In genomic region chr11:62664405-62665074, GRCh38 we compare ENCODE assay signal across 8 cellular contexts. TPM values are rescaled to one million over a fixed set of nuclear protein-coding genes. Genes with fewer than 3 reads are reported as not detected.
DNase-seq lines count a peak whose midpoint lies in the region; ATAC-seq and TF ChIP-seq lines count a peak whose summit lies in the region.

No MANE protein-coding gene starts in this region.

- peak; percentile 29 for ATAC-seq in GM21390 (IDR thresholded peaks at IDR 0.05; ENCODE audit: unreplicated experiment)

- H3K27me3 ChIP-seq in HUES48 (ENCODE audit: control insufficient read depth, insufficient read depth, low read length) (no peaks in the 10 kb centered on the region), Peyer's patch (no peaks in the 10 kb centered on the region)

- H3K9ac ChIP-seq in HUES48 (ENCODE audit: low read depth, low read length), result peak overlapping the region; percentile 89

- peaks cover 12% of the 10 kb centered on the region; the same call in 1 of the 2 replicates for H3K4me1 ChIP-seq in HUES48 (ENCODE audit: control insufficient read depth, insufficient read depth, low read length)
- peaks cover 0 to 37% (median 13%) of the 10 kb centered on the region in 4 donors for H3K4me1 ChIP-seq in Peyer's patch

- TF ChIP-seq POLR2A in Peyer's patch (IDR thresholded peaks at IDR 0.05), result no peak

- H3K36me3 ChIP-seq in HUES48 (ENCODE audit: control insufficient read depth, insufficient read depth, low read length), result peaks cover 30% of the 10 kb centered on the region
- H3K36me3 ChIP-seq in Peyer's patch, result peaks cover 0 to 14% (median 0%) of the 10 kb centered on the region in 3 donors

- no peak for TF ChIP-seq CTCF in Peyer's patch (IDR thresholded peaks at IDR 0.05)

- H3K4me3 ChIP-seq in HUES48 (ENCODE audit: low read depth, low read length) (peak overlapping the region; percentile 73), Peyer's patch (peak overlapping the region; percentile 75 to 86 (median 82))

- DNase-seq in DMS79 (lab: John Stamatoyannopoulos, UW) (peak; percentile 70), Peyer's patch (peak in 1 of 3 donors; percentile 71), astrocyte of the hippocampus (ENCODE audit: low read depth, low spot score) (peak; percentile 74), iPS-NIHi11 (ENCODE audit: low spot score) (peak; percentile 62), retina (no peak)
- peak; percentile 38 for DNase-seq in stimulated activated CD4-positive, alpha-beta T cell treated with anti-CD3 and anti-CD28 coated beads, Interleukin-12 subunit alpha, Interleukin-12 subunit beta, amount 100 ng/mL, for 4 hours

- H3K9me3 ChIP-seq in HUES48 (ENCODE audit: control insufficient read depth, insufficient read depth, low read length) (no peaks in the 10 kb centered on the region), Peyer's patch (no peaks in the 10 kb centered on the region)

- H3K27ac ChIP-seq in HUES48 (ENCODE audit: low read depth, low read length) (peak overlapping the region; percentile 97), Peyer's patch (peak overlapping the region; percentile 80 to 94 (median 92))

RNA-seq across cellular contexts. Expression of gene C11orf98, which starts 0.5 kb away (rescaled TPM):
- total RNA-seq in Peyer's patch, result 10 to 100 TPM; 29.2 to 97.4 (median 41.1) TPM

RNA-seq across cellular contexts. Expression of gene CSKMT, which starts 0.6 kb away (rescaled TPM):
- total RNA-seq in Peyer's patch, result 10 to 100 TPM in 1 of 4 donors, 1 to 10 TPM in 2, not detected in 1; 9.1 to 13.5 (median 9.2) TPM

RNA-seq across cellular contexts. Expression of gene UQCC3, which starts 6.9 kb away (rescaled TPM):
- total RNA-seq in Peyer's patch, result 10 to 100 TPM; 11.1 to 23.9 (median 12.7) TPM

RNA-seq across cellular contexts. Expression of gene LBHD1, which starts 7.5 kb away (rescaled TPM):
- total RNA-seq in Peyer's patch, result 10 to 100 TPM in 3 of 4 donors, 1 to 10 TPM in 1; 6.6 to 25.6 (median 11.9) TPM

RNA-seq across cellular contexts. Expression of gene INTS5, which starts 11.4 kb away (rescaled TPM):
- total RNA-seq in Peyer's patch, result 10 to 100 TPM; 14.9 to 21.3 (median 19.5) TPM
